ENCODE assay signal across 8 cellular contexts in the genomic region with DNA sequence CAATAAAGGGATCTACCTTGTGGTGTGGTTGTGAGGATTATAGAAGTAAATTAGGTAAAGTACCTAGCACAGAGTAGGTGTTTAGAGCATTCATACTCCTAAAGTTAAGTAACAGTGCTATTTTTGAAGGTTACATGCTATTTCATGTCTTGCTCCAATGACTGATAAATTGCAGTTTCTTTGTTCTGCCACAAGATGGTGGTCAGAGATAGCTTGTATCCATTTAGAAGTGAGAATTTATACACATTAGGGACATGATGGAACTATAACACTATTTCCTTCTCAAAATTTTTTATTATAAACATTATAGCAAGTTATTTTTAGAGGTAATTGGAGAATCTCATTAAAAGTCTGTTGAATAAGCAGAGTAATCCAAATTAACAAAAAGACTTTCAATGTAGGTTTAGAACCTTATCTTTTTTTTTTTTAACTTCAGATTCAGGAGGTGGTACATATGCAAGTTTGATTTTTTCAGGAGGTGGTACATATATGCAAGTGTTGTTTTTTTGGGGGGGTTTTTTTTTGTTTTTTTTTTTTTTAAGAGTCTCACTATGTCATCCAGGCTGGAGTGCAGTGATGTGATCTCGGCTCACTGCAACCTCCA. TPM values are rescaled to one million over a fixed set of nuclear protein-coding genes. Genes with fewer than 3 reads are reported as not detected.
A peak's percentile ranks its signal among the peaks of the same experiment; 100 is the strongest.
DNase-seq lines count a peak whose midpoint lies in the region; ATAC-seq and TF ChIP-seq lines count a peak whose summit lies in the region.

No MANE protein-coding gene starts in this region.

- H3K9me3 Mint-ChIP-seq in activated naive CD8-positive, alpha-beta T cell (ENCODE audit: low read depth) = no peaks in the 10 kb centered on the region
- H3K9me3 Mint-ChIP-seq in activated naive CD8-positive, alpha-beta T cell treated with anti-CD3 and anti-CD28 coated beads for 36 hours = no peaks in the 10 kb centered on the region
- no peaks in the 10 kb centered on the region for H3K9me3 Mint-ChIP-seq in progenitor cell of endocrine pancreas (ENCODE audit: low read depth)

- H3K36me3 Mint-ChIP-seq in activated naive CD8-positive, alpha-beta T cell = peaks cover 7% of the 10 kb centered on the region
- H3K36me3 Mint-ChIP-seq in activated naive CD8-positive, alpha-beta T cell treated with anti-CD3 and anti-CD28 coated beads for 36 hours = peaks cover 17% of the 10 kb centered on the region
- H3K36me3 Mint-ChIP-seq in progenitor cell of endocrine pancreas (ENCODE audit: insufficient read depth) = peaks cover 22% of the 10 kb centered on the region

- DNase-seq in activated naive CD8-positive, alpha-beta T cell treated with anti-CD3 and anti-CD28 coated beads for 36 hours = no peak
- peak; percentile 62 for DNase-seq in SKM-1 (lab: John Stamatoyannopoulos, UW; ENCODE audit: unreplicated experiment)
- DNase-seq in fibroblast of gingiva (ENCODE audit: low read depth) = peak; percentile 49
- DNase-seq in progenitor cell of endocrine pancreas (ENCODE audit: low spot score, unreplicated experiment) = no peak
- DNase-seq in HuH-7 (ENCODE audit: low spot score) = no peak
- no peak for DNase-seq in 8988T

- H3K4me3 Mint-ChIP-seq in activated naive CD8-positive, alpha-beta T cell = no peak overlapping the region
- H3K4me3 Mint-ChIP-seq in activated naive CD8-positive, alpha-beta T cell treated with anti-CD3 and anti-CD28 coated beads for 36 hours = no peak overlapping the region
- no peak overlapping the region for H3K4me3 Mint-ChIP-seq in progenitor cell of endocrine pancreas (ENCODE audit: low read depth)

- peaks cover 28% of the 10 kb centered on the region for H3K4me1 Mint-ChIP-seq in activated naive CD8-positive, alpha-beta T cell (ENCODE audit: low read depth)
- H3K4me1 Mint-ChIP-seq in activated naive CD8-positive, alpha-beta T cell treated with anti-CD3 and anti-CD28 coated beads for 36 hours = peaks cover 11% of the 10 kb centered on the region
- peaks cover 2% of the 10 kb centered on the region for H3K4me1 Mint-ChIP-seq in progenitor cell of endocrine pancreas (ENCODE audit: low read depth)

- H3K27me3 Mint-ChIP-seq in activated naive CD8-positive, alpha-beta T cell = no peaks in the 10 kb centered on the region
- H3K27me3 Mint-ChIP-seq in activated naive CD8-positive, alpha-beta T cell treated with anti-CD3 and anti-CD28 coated beads for 36 hours = no peaks in the 10 kb centered on the region
- H3K27me3 Mint-ChIP-seq in progenitor cell of endocrine pancreas = no peaks in the 10 kb centered on the region

- TF ChIP-seq CTCF in progenitor cell of endocrine pancreas (IDR thresholded peaks at IDR 0.05; ENCODE audit: unreplicated experiment) = peak; percentile 59

- H3K27ac Mint-ChIP-seq in activated naive CD8-positive, alpha-beta T cell = peak overlapping the region; percentile 64
- H3K27ac Mint-ChIP-seq in activated naive CD8-positive, alpha-beta T cell treated with anti-CD3 and anti-CD28 coated beads for 36 hours = no peak overlapping the region
- no peak overlapping the region for H3K27ac Mint-ChIP-seq in progenitor cell of endocrine pancreas

- ATAC-seq in HG03175 (IDR thresholded peaks at IDR 0.05; ENCODE audit: unreplicated experiment) = peak; percentile 67

RNA-seq across cellular contexts. Expression of a gene that starts 17.1 kb away (rescaled TPM):
- 100 to 1,000 TPM in 1 of 2 experiments, 10 to 100 TPM in 1; 96.6 to 107 TPM for total RNA-seq in activated naive CD8-positive, alpha-beta T cell treated with anti-CD3 and anti-CD28 coated beads for 36 hours
- 75.5 and 79.5 TPM in 2 replicates for total RNA-seq in progenitor cell of endocrine pancreas

RNA-seq across cellular contexts. Expression of a gene that starts 17.4 kb away (rescaled TPM):
- 10 to 100 TPM; 19.1 TPM for total RNA-seq in activated naive CD8-positive, alpha-beta T cell treated with anti-CD3 and anti-CD28 coated beads for 36 hours
- 24.2 and 25.1 TPM in 2 replicates for total RNA-seq in progenitor cell of endocrine pancreas

Comparison
In these comparisons a context has a peak if more than half of its experiments do, and no peak if none do; other contexts are left out.
1. DNase-seq: peak in SKM-1 (single experiment) and fibroblast of gingiva (single experiment); none in activated naive CD8-positive, alpha-beta T cell treated with anti-CD3 and anti-CD28 coated beads for 36 hours (single experiment), progenitor cell of endocrine pancreas (single experiment), HuH-7 (single experiment) and 8988T (single experiment).